In genomic region chr17:8268550-8269298, GRCh38 we compare ENCODE assay signal across 19 cellular contexts. TPM values are rescaled to one million over a fixed set of nuclear protein-coding genes. Genes with fewer than 3 reads are reported as not detected.
DNase-seq lines count a peak whose midpoint lies in the region; ATAC-seq and TF ChIP-seq lines count a peak whose summit lies in the region.
"Had no signal": no experiment of that assay in that cellular context is flagged by ENCODE, and none has a peak within 500 bp of the region (broad histone marks: within the 10 kb centered on the region; RNA-seq: fewer than 3 reads in every experiment).

No MANE protein-coding gene starts in this region.

- no peak overlapping the region for H3K18ac ChIP-seq in neuronal stem cell (ENCODE audit: low read length)

- no peak overlapping the region for H2BK15ac ChIP-seq in neuronal stem cell (ENCODE audit: low read length)

- H3K4me1 ChIP-seq in neuronal stem cell (ENCODE audit: control insufficient read depth in 2 of 2, insufficient read depth in 1 of 2, low read depth in 1 of 2, low read length in 2 of 2) = no peaks in the 10 kb centered on the region
- H3K4me1 ChIP-seq: A549, Caco-2, HAP-1 had no signal

- H3K23ac ChIP-seq in neuronal stem cell (ENCODE audit: low read depth, low read length, poor library complexity) = peak overlapping the region; percentile 55

- peaks cover 8% of the 10 kb centered on the region for H3K79me1 ChIP-seq in neuronal stem cell (ENCODE audit: low read depth, low read length)

- no peak overlapping the region for H2AFZ ChIP-seq in neuronal stem cell (ENCODE audit: low read length)

- no peak overlapping the region for H3K4me2 ChIP-seq in neuronal stem cell (ENCODE audit: insufficient read depth, low read length, poor library complexity, severe bottlenecking)
- H3K4me2 ChIP-seq: A549 had no signal

- no peak for ATAC-seq in GM21381 (IDR thresholded peaks at IDR 0.05; ENCODE audit: unreplicated experiment)
- ATAC-seq: A549, GM12878, HepG2 had no signal

- no peak overlapping the region for H3K4me3 ChIP-seq in neuronal stem cell (ENCODE audit: low read length in 2 of 2)
- H3K4me3 ChIP-seq: A549, GM12878, HAP-1 had no signal

- no peak overlapping the region for H2BK120ac ChIP-seq in neuronal stem cell (ENCODE audit: low read depth, low read length)

- no peak overlapping the region for H2BK12ac ChIP-seq in neuronal stem cell (ENCODE audit: low read length)

- H3K9me3 ChIP-seq in neuronal stem cell (replicated peaks in 1 of 2; ENCODE audit: control insufficient read depth in 2 of 2, insufficient read depth in 1 of 2, low read depth in 1 of 2, low read length in 2 of 2) = peaks cover 0 to 1% of the 10 kb centered on the region in 2 donors
- H3K9me3 ChIP-seq: A549, Caco-2, HAP-1 had no signal

- no peak overlapping the region for H4K91ac ChIP-seq in neuronal stem cell (ENCODE audit: low read depth, low read length, poor library complexity)

- POLR2A ChIA-PET in RWPE1 (lab: Yijun Ruan, JAX; ENCODE audit: low non-redundant PET) = no interaction called here

- no peak overlapping the region for H3K4ac ChIP-seq in neuronal stem cell (ENCODE audit: low read length)

- H3K27ac ChIP-seq in RWPE1 (0 out of 2 replicates have a peak overlapping the region, but pooled peaks have one; percentile 4), neuronal stem cell (replicated peaks; ENCODE audit: low read length) (no peak overlapping the region)
- H3K27ac ChIP-seq: 22Rv1, A549, C4-2B had no signal

- H3K9ac ChIP-seq in neuronal stem cell (ENCODE audit: low read depth, low read length, poor library complexity) = no peak overlapping the region

- peak overlapping the region; percentile 66 for H2BK5ac ChIP-seq in neuronal stem cell (ENCODE audit: low read length)

- CTCF ChIA-PET in RWPE1 (lab: Yijun Ruan, JAX) = interaction anchor here (0.6 kb wide), 1 partner anchor 227 kb away, joined by 3 read pairs; no protein-coding TSS in a partner anchor

- DNase-seq in DMS 273 (lab: John Stamatoyannopoulos, UW; ENCODE audit: unreplicated experiment) (peak; percentile 18), DMS 273 treated with DMSO at 0.1 percent for 48 hours (lab: John Stamatoyannopoulos, UW) (no peak), RWPE1 (ENCODE audit: low spot score) (no peak), neuronal stem cell (ENCODE audit: low spot score) (no peak), DMS53 treated with DMSO at 0.1 percent for 48 hours (lab: John Stamatoyannopoulos, UW; ENCODE audit: unreplicated experiment) (no peak)
- no peak for DNase-seq in stimulated activated CD4-positive, alpha-beta T cell treated with anti-CD3 and anti-CD28 coated beads, Interleukin-12 subunit alpha, Interleukin-12 subunit beta, amount 100 ng/mL, for 4 hours
- DNase-seq: AML-193; Caco-2; CD4-positive, alpha-beta T cell; DND-41; EL had no signal

- peaks cover 58 to 80% of the 10 kb centered on the region in 2 donors for H3K36me3 ChIP-seq in neuronal stem cell (replicated peaks in 1 of 2; ENCODE audit: control insufficient read depth in 2 of 2, insufficient read depth in 2 of 2, low read length in 2 of 2)

- H4K8ac ChIP-seq in neuronal stem cell (ENCODE audit: low read depth, low read length) = no peak overlapping the region

- TF ChIP-seq CTCF in RWPE1 (conservative IDR thresholded peaks at IDR 0.05; ENCODE audit: low read depth) = no peak

- H2AK5ac ChIP-seq in neuronal stem cell (ENCODE audit: low read depth, low read length) = no peak overlapping the region

- WGBS in neuronal stem cell (ENCODE audit: extremely low coverage in 2 of 2, insufficient read length in 2 of 2, insufficient replicate concordance in 1 of 2), 2 donors = no CpG with 5 or more reads among the region's 29 CpGs

- H3K14ac ChIP-seq in neuronal stem cell (ENCODE audit: low read length) = no peak overlapping the region

- no peaks in the 10 kb centered on the region for H3K27me3 ChIP-seq in neuronal stem cell (ENCODE audit: control insufficient read depth in 3 of 3, insufficient read depth in 3 of 3, low read depth in 1 of 3, low read length in 3 of 3)

RNA-seq across cellular contexts. Expression of gene PFAS, which starts 19.6 kb away (rescaled TPM):
- polyA plus RNA-seq in neuronal stem cell (2013, experiment 1 of 2) = 19.9 TPM
- polyA plus RNA-seq in neuronal stem cell (2013, experiment 2 of 2) = 17.2 TPM

RNA-seq across cellular contexts. Expression of gene RANGRF, which starts 19.7 kb away (rescaled TPM):
- 66.9 TPM for polyA plus RNA-seq in neuronal stem cell (2013, experiment 1 of 2)
- 66.2 TPM for polyA plus RNA-seq in neuronal stem cell (2013, experiment 2 of 2)

RNA-seq across cellular contexts. Expression of gene CTC1, which starts 20.9 kb away (rescaled TPM):
- polyA plus RNA-seq in neuronal stem cell (2013, experiment 1 of 2) = 11.1 TPM
- polyA plus RNA-seq in neuronal stem cell (2013, experiment 2 of 2) = 12.0 TPM

RNA-seq across cellular contexts. Expression of gene SLC25A35, which starts 26.5 kb away (rescaled TPM):
- 1.6 TPM for polyA plus RNA-seq in neuronal stem cell (2013, experiment 1 of 2)
- 2.2 TPM for polyA plus RNA-seq in neuronal stem cell (2013, experiment 2 of 2)

RNA-seq across cellular contexts. Expression of gene ARHGEF15, which starts 41.3 kb away (rescaled TPM):
- polyA plus RNA-seq in neuronal stem cell (2013, experiment 1 of 2) = 0.11 TPM
- 0.11 TPM for polyA plus RNA-seq in neuronal stem cell (2013, experiment 2 of 2)
- polyA plus RNA-seq: A549, BJ, GM12878, HepG2 had no signal
